In the genomic region with DNA sequence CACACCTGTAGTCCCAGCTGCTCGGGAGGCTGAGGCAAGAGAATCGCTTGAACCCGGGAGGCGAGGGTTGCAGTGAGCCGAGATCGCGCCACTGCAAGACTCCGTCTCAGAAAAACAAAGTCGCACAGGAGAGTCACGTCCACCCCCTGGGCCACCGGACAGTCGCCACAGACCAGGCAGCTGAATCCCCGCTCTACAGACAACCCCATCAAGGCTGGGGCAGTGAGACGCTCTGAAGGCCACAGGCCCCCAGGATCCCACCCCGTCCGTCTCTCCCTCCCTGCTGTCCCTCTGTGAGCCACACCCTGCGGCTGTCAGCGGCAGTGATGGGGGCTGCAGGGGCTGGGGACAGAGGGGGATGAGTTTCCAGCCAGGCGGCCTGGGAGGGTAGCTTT, we compare ENCODE assay signal across 20 cellular contexts. TPM values are rescaled to one million over a fixed set of nuclear protein-coding genes. Genes with fewer than 3 reads are reported as not detected.
DNase-seq lines count a peak whose midpoint lies in the region; ATAC-seq and TF ChIP-seq lines count a peak whose summit lies in the region.
"Had no signal": no experiment of that assay in that cellular context is flagged by ENCODE, and none has a peak within 500 bp of the region (broad histone marks: within the 10 kb centered on the region; RNA-seq: fewer than 3 reads in every experiment).

No MANE protein-coding gene starts in this region.

- no peak for DNase-seq in MCF 10A (ENCODE audit: unreplicated experiment)
- DNase-seq in mammary epithelial cell: no peak
- DNase-seq in lung (ENCODE audit: low spot score): no peak
- no peak for DNase-seq in type B pancreatic cell (ENCODE audit: extremely low spot score, unreplicated experiment)
- no peak for DNase-seq in NCI-H128 (lab: John Stamatoyannopoulos, UW; ENCODE audit: unreplicated experiment)
- no peak for DNase-seq in superior temporal gyrus (ENCODE audit: extremely low spot score)
- DNase-seq in stimulated activated effector memory CD8-positive, alpha-beta T cell treated with anti-CD3 and anti-CD28 coated beads, Interleukin-12 subunit alpha, Interleukin-12 subunit beta, amount 100 ng/mL, for 72 hours (ENCODE audit: low spot score in 2 of 2): no peak
- DNase-seq: activated CD8-positive, alpha-beta memory T cell treated with anti-CD3 and anti-CD28 coated beads, Interleukin-2, amount 50 U/mL, for 48 hours; activated naive CD8-positive, alpha-beta T cell treated with anti-CD3 and anti-CD28 coated beads, Interleukin-2, amount 50 U/mL, for 24 hours; KBM-7; midbrain; NCI-H187; NCI-H748 treated with DMSO at 0.1 percent for 48 hours; WERI-Rb-1 had no signal

- ATAC-seq in lung (ENCODE audit: insufficient read depth, low FRiP score): no peak
- no peak for ATAC-seq in stimulated activated effector memory CD8-positive, alpha-beta T cell treated with anti-CD3 and anti-CD28 coated beads, Interleukin-12 subunit alpha, Interleukin-12 subunit beta, amount 100 ng/mL, for 72 hours
- ATAC-seq: activated naive CD8-positive, alpha-beta T cell treated with anti-CD3 and anti-CD28 coated beads, Interleukin-2, amount 50 U/mL, for 24 hours had no signal

- H3K36me3 ChIP-seq in mammary epithelial cell (ENCODE audit: insufficient read depth, low read length): no peaks in the 10 kb centered on the region
- no peaks in the 10 kb centered on the region for H3K36me3 ChIP-seq in ectodermal cell (ENCODE audit: control insufficient read depth, insufficient read depth, low read length)
- H3K36me3 ChIP-seq in lung (ENCODE audit: control insufficient read depth in 2 of 2, insufficient read depth in 2 of 2, low read length in 2 of 2): no peaks in the 10 kb centered on the region
- H3K36me3 ChIP-seq: WERI-Rb-1 had no signal

- H3K9ac ChIP-seq in mammary epithelial cell (ENCODE audit: insufficient read depth, low read length): no peak overlapping the region

- H2AFZ ChIP-seq in mammary epithelial cell (ENCODE audit: low read depth, low read length): no peak overlapping the region

- no peak overlapping the region for H3K27ac ChIP-seq in mammary epithelial cell (ENCODE audit: insufficient read depth, low read depth, low read length)
- no peak overlapping the region for H3K27ac ChIP-seq in ectodermal cell (ENCODE audit: insufficient read depth, low read depth, low read length, poor library complexity, severe bottlenecking)
- peak overlapping the region; percentile 58 to 78 for H3K27ac ChIP-seq in lung (ENCODE audit: low read depth in 1 of 2, low read length in 1 of 2)
- H3K27ac ChIP-seq: 22Rv1, WERI-Rb-1 had no signal

- CTCF ChIA-PET in MCF 10A (lab: Yijun Ruan, JAX): interaction anchor here (0.5 to 0.7 kb wide), 3 partner anchors 57 to 236 kb away, joined by 3 to 6 read pairs (median 4); no protein-coding TSS in a partner anchor
- CTCF ChIA-PET in mammary epithelial cell (lab: Charles Lee; ENCODE audit: low non-redundant PET): no interaction called here

- H3K4me2 ChIP-seq in mammary epithelial cell (ENCODE audit: insufficient read depth, low read depth, low read length): no peak overlapping the region

- peaks cover 8% of the 10 kb centered on the region for H3K4me1 Mint-ChIP-seq in MCF 10A (ENCODE audit: insufficient read depth, unreplicated experiment)
- peaks cover 16% of the 10 kb centered on the region for H3K4me1 Mint-ChIP-seq in type B pancreatic cell (ENCODE audit: unreplicated experiment)
- no peaks in the 10 kb centered on the region for H3K4me1 Mint-ChIP-seq in stimulated activated effector memory CD8-positive, alpha-beta T cell treated with anti-CD3 and anti-CD28 coated beads, Interleukin-12 subunit alpha, Interleukin-12 subunit beta, amount 100 ng/mL, for 72 hours
- H3K4me1 Mint-ChIP-seq: activated naive CD8-positive, alpha-beta T cell treated with anti-CD3 and anti-CD28 coated beads, Interleukin-2, amount 50 U/mL, for 24 hours had no signal

- intact Hi-C loops in MCF 10A (cut with micrococcal nuclease): loop anchor here (1.0 kb wide), 1 partner anchor 16 kb away; the partner anchor contains the start of gene PTBP1
- intact Hi-C loops in mammary epithelial cell (cut with micrococcal nuclease): no loop called here

- POLR2A ChIA-PET in MCF 10A (lab: Yijun Ruan, JAX): interaction anchor here (0.9 to 3.4 kb wide), 3 partner anchors 15 to 29 kb away, joined by 3 to 16 read pairs (median 6); partner anchors contain the start of gene PTBP1

- H3K4me1 ChIP-seq in mammary epithelial cell (ENCODE audit: insufficient read depth, low read length) (peaks cover 14% of the 10 kb centered on the region), ectodermal cell (ENCODE audit: control insufficient read depth, insufficient read depth, low read length) (peaks cover 17% of the 10 kb centered on the region), lung (ENCODE audit: control insufficient read depth in 2 of 2, insufficient read depth in 2 of 2, low read length in 2 of 2) (peaks cover 0 to 12% of the 10 kb centered on the region in 2 donors)

- H3K4me3 Mint-ChIP-seq in MCF 10A (ENCODE audit: unreplicated experiment) (peak overlapping the region; percentile 69), type B pancreatic cell (no peak overlapping the region)
- H3K4me3 Mint-ChIP-seq in stimulated activated effector memory CD8-positive, alpha-beta T cell treated with anti-CD3 and anti-CD28 coated beads, Interleukin-12 subunit alpha, Interleukin-12 subunit beta, amount 100 ng/mL, for 72 hours: no peak overlapping the region
- H3K4me3 Mint-ChIP-seq: activated naive CD8-positive, alpha-beta T cell treated with anti-CD3 and anti-CD28 coated beads, Interleukin-2, amount 50 U/mL, for 24 hours had no signal

- dilution Hi-C loops in mammary epithelial cell (cut with HindIII; ENCODE audit: low sequenced_read_pairs): no loop called here

- no peaks in the 10 kb centered on the region for H3K9me3 Mint-ChIP-seq in MCF 10A (ENCODE audit: unreplicated experiment)
- no peaks in the 10 kb centered on the region for H3K9me3 Mint-ChIP-seq in type B pancreatic cell
- no peaks in the 10 kb centered on the region for H3K9me3 Mint-ChIP-seq in stimulated activated effector memory CD8-positive, alpha-beta T cell treated with anti-CD3 and anti-CD28 coated beads, Interleukin-12 subunit alpha, Interleukin-12 subunit beta, amount 100 ng/mL, for 72 hours
- H3K9me3 Mint-ChIP-seq: activated naive CD8-positive, alpha-beta T cell treated with anti-CD3 and anti-CD28 coated beads, Interleukin-2, amount 50 U/mL, for 24 hours had no signal

- H3K9me3 ChIP-seq in mammary epithelial cell (replicated peaks; ENCODE audit: insufficient read depth, low read length): no peaks in the 10 kb centered on the region
- H3K9me3 ChIP-seq in ectodermal cell (ENCODE audit: control insufficient read depth, low read length): no peaks in the 10 kb centered on the region
- no peaks in the 10 kb centered on the region for H3K9me3 ChIP-seq in lung (ENCODE audit: control insufficient read depth in 2 of 2, insufficient read depth in 1 of 2, low read length in 1 of 2)

- TF ChIP-seq CTCF in MCF 10A (IDR thresholded peaks at IDR 0.05; ENCODE audit: unreplicated experiment) (no peak), mammary epithelial cell (conservative IDR thresholded peaks at IDR 0.05 in 1 of 2, IDR thresholded peaks at IDR 0.05 in 1 of 2; ENCODE audit: extremely low read depth in 1 of 2, insufficient read depth in 1 of 2, low read depth in 1 of 2, low read length in 2 of 2) (no peak), lung (IDR thresholded peaks at IDR 0.05; ENCODE audit: control extremely low read depth, extremely low read depth) (no peak), type B pancreatic cell (conservative IDR thresholded peaks at IDR 0.05) (no peak)

- peak overlapping the region; percentile 79 for H3K27ac Mint-ChIP-seq in MCF 10A (ENCODE audit: low read depth, unreplicated experiment)
- H3K27ac Mint-ChIP-seq in type B pancreatic cell: peak overlapping the region; percentile 74
- H3K27ac Mint-ChIP-seq in stimulated activated effector memory CD8-positive, alpha-beta T cell treated with anti-CD3 and anti-CD28 coated beads, Interleukin-12 subunit alpha, Interleukin-12 subunit beta, amount 100 ng/mL, for 72 hours: no peak overlapping the region
- H3K27ac Mint-ChIP-seq: activated naive CD8-positive, alpha-beta T cell treated with anti-CD3 and anti-CD28 coated beads, Interleukin-2, amount 50 U/mL, for 24 hours had no signal

- no peaks in the 10 kb centered on the region for H4K20me1 ChIP-seq in mammary epithelial cell (ENCODE audit: insufficient read depth, low read length)

- H3K4me3 ChIP-seq in mammary epithelial cell (replicated peaks in 1 of 3; ENCODE audit: insufficient read depth in 1 of 3, low read depth in 2 of 3, low read length in 3 of 3): no peak overlapping the region
- H3K4me3 ChIP-seq in ectodermal cell (ENCODE audit: insufficient read depth, low read depth, low read length): peak overlapping the region; percentile 10
- H3K4me3 ChIP-seq in lung: peak overlapping the region; percentile 11
- H3K4me3 ChIP-seq: SK-N-MC had no signal

- H3K36me3 Mint-ChIP-seq in MCF 10A (ENCODE audit: insufficient read depth, unreplicated experiment) (peaks cover 16% of the 10 kb centered on the region), type B pancreatic cell (no peaks in the 10 kb centered on the region)
- no peaks in the 10 kb centered on the region for H3K36me3 Mint-ChIP-seq in stimulated activated effector memory CD8-positive, alpha-beta T cell treated with anti-CD3 and anti-CD28 coated beads, Interleukin-12 subunit alpha, Interleukin-12 subunit beta, amount 100 ng/mL, for 72 hours

- WGBS in mammary epithelial cell (ENCODE audit: low coverage, missing lambda C conversion rate): 82% methylated on average over 2 of the region's 19 CpGs
- 70% methylated on average over 19 of the region's 19 CpGs for WGBS in ectodermal cell, 2 experiments
- WGBS in lung, 2 donors: 82 to 91% methylated on average over 19 of the region's 19 CpGs

- H3K27me3 ChIP-seq in mammary epithelial cell (ENCODE audit: insufficient read depth, low read length) (no peaks in the 10 kb centered on the region), ectodermal cell (ENCODE audit: control insufficient read depth, insufficient read depth, low read length, poor library complexity, severe bottlenecking) (no peaks in the 10 kb centered on the region), lung (ENCODE audit: control insufficient read depth, insufficient read depth) (no peaks in the 10 kb centered on the region)

- BruUV-seq in MCF 10A (replicated peaks; lab: Mats Ljungman, UMichigan) (no TSS peak), mammary epithelial cell (replicated peaks; lab: Mats Ljungman, UMichigan) (no TSS peak)

- no peaks in the 10 kb centered on the region for H3K79me2 ChIP-seq in mammary epithelial cell (ENCODE audit: insufficient read depth, low read length)

- in situ Hi-C loops in mammary epithelial cell (cut with MboI; ENCODE audit: low sequenced_read_pairs in 2 of 2): no loop called here

- H3K27me3 Mint-ChIP-seq in MCF 10A (ENCODE audit: insufficient read depth, unreplicated experiment) (no peaks in the 10 kb centered on the region), type B pancreatic cell (no peaks in the 10 kb centered on the region)

RNA-seq across cellular contexts. Expression of gene PTBP1, which starts 15.5 kb away (rescaled TPM):
- 348 and 431 TPM in 2 replicates for total RNA-seq in MCF 10A (2022)
- total RNA-seq in mammary epithelial cell: 100 to 1,000 TPM in 1 of 2 donors, 10 to 100 TPM in 1; 88.9 to 383 TPM
- 214 TPM for polyA plus RNA-seq in mammary epithelial cell
- polyA minus RNA-seq in mammary epithelial cell: 178 TPM
- 477 TPM for polyA plus RNA-seq in ectodermal cell (2013, experiment 1 of 4)
- 476 TPM for polyA plus RNA-seq in ectodermal cell (2013, experiment 2 of 4)
- 331 TPM for polyA plus RNA-seq in ectodermal cell (2013, experiment 3 of 4)
- polyA plus RNA-seq in ectodermal cell (2013, experiment 4 of 4): 345 TPM
- total RNA-seq in lung: 100 to 1,000 TPM; 256 to 321 TPM
- 100 to 1,000 TPM; 112 to 150 TPM for polyA plus RNA-seq in lung
- 416 and 496 TPM in 2 replicates for total RNA-seq in type B pancreatic cell (ENCODE audit: low replicate concordance)

RNA-seq across cellular contexts. Expression of gene MISP, which starts 30.9 kb away (rescaled TPM):
- total RNA-seq in MCF 10A (2022): 33.7 and 35.0 TPM in 2 replicates
- total RNA-seq in mammary epithelial cell: 10 to 100 TPM; 15.3 to 21.0 TPM
- polyA plus RNA-seq in mammary epithelial cell: 13.8 TPM
- polyA minus RNA-seq in mammary epithelial cell: 8.1 TPM
- 0.17 TPM for polyA plus RNA-seq in ectodermal cell (2013, experiment 1 of 4)
- polyA plus RNA-seq in ectodermal cell (2013, experiment 2 of 4): 0.14 TPM
- polyA plus RNA-seq in ectodermal cell (2013, experiment 3 of 4): 0.21 TPM
- not detected for polyA plus RNA-seq in ectodermal cell (2013, experiment 4 of 4)
- 10 to 100 TPM; 14.9 to 23.6 TPM for total RNA-seq in lung
- polyA plus RNA-seq in lung: 10 to 100 TPM; 20.5 to 23.7 TPM
- total RNA-seq in type B pancreatic cell (ENCODE audit: low replicate concordance): 9.4 and 20.8 TPM in 2 replicates
- total RNA-seq: dermis microvascular lymphatic vessel endothelial cell, pulmonary artery endothelial cell had no signal

RNA-seq across cellular contexts. Expression of gene PLPPR3, which starts 40.0 kb away (rescaled TPM):
- total RNA-seq in MCF 10A (2022) (not detected in 2 replicates), mammary epithelial cell (under 1 TPM in 1 of 2 donors, not detected in 1; under 0.01 TPM), lung (10 to 100 TPM in 1 of 2 donors, 1 to 10 TPM in 1; 8.1 to 14.1 TPM), type B pancreatic cell (ENCODE audit: low replicate concordance) (9.9 and 29.2 TPM in 2 replicates)
- polyA plus RNA-seq in mammary epithelial cell (not detected), lung (1 to 10 TPM in 1 of 2 donors, under 1 TPM in 1; 0.91 to 4.2 TPM)
- polyA minus RNA-seq in mammary epithelial cell: not detected
- polyA plus RNA-seq in ectodermal cell (2013, experiment 1 of 4): 96.2 TPM
- polyA plus RNA-seq in ectodermal cell (2013, experiment 2 of 4): 106 TPM
- polyA plus RNA-seq in ectodermal cell (2013, experiment 3 of 4): 100 TPM
- polyA plus RNA-seq in ectodermal cell (2013, experiment 4 of 4): 110 TPM

RNA-seq across cellular contexts. Expression of gene AZU1, which starts 45.8 kb away (rescaled TPM):
- total RNA-seq in MCF 10A (2022) (not detected in 2 replicates), mammary epithelial cell (not detected), lung (1 to 10 TPM; 2.1 to 9.8 TPM), type B pancreatic cell (ENCODE audit: low replicate concordance) (0.41 TPM in 1 of 2 replicates, not detected in the other)
- polyA plus RNA-seq in mammary epithelial cell (not detected), lung (1 to 10 TPM; 2.0 to 6.7 TPM)
- not detected for polyA minus RNA-seq in mammary epithelial cell
- polyA plus RNA-seq in ectodermal cell (2013, experiment 1 of 4): 1.1 TPM
- polyA plus RNA-seq in ectodermal cell (2013, experiment 2 of 4): 1.9 TPM
- polyA plus RNA-seq in ectodermal cell (2013, experiment 3 of 4): 1.0 TPM
- polyA plus RNA-seq in ectodermal cell (2013, experiment 4 of 4): 1.0 TPM
- total RNA-seq: dermis microvascular lymphatic vessel endothelial cell, glomerular endothelial cell, pulmonary artery endothelial cell had no signal

RNA-seq across cellular contexts. Expression of gene PRTN3, which starts 59.0 kb away (rescaled TPM):
- not detected in 2 replicates for total RNA-seq in MCF 10A (2022)
- not detected for total RNA-seq in mammary epithelial cell
- not detected for polyA plus RNA-seq in mammary epithelial cell
- polyA minus RNA-seq in mammary epithelial cell: not detected
- not detected for polyA plus RNA-seq in ectodermal cell (2013, experiment 1 of 4)
- 0.32 TPM for polyA plus RNA-seq in ectodermal cell (2013, experiment 2 of 4)
- not detected for polyA plus RNA-seq in ectodermal cell (2013, experiment 3 of 4)
- polyA plus RNA-seq in ectodermal cell (2013, experiment 4 of 4): 1.1 TPM
- total RNA-seq in lung: 10 to 100 TPM in 1 of 2 donors, under 1 TPM in 1; 0.58 to 23.3 TPM
- 10 to 100 TPM in 1 of 2 donors, under 1 TPM in 1; 0.85 to 18.5 TPM for polyA plus RNA-seq in lung
- 0.45 TPM in 1 of 2 replicates, not detected in the other for total RNA-seq in type B pancreatic cell (ENCODE audit: low replicate concordance)
- total RNA-seq: dermis microvascular lymphatic vessel endothelial cell, glomerular endothelial cell, pulmonary artery endothelial cell had no signal

Comparison
In these comparisons a context has a peak if more than half of its experiments do, and no peak if none do; other contexts are left out.
1. H3K27ac ChIP-seq: peak in lung (2 of 2); none in mammary epithelial cell (single experiment) and ectodermal cell (single experiment).
2. H3K4me3 ChIP-seq: peak in ectodermal cell (single experiment) and lung (single experiment); none in mammary epithelial cell (0 of 3).